ENCODE assay signal across 1 cellular context in genomic region chr17:21005367-21005766, GRCh38.
TF ChIP-seq lines count a peak whose summit lies in the region.

No MANE protein-coding gene starts in this region.

TF ChIP-seq in HepG2, 621 proteins besides CTCF, POLR2A, EP300 and RAD21:
- TF ChIP-seq ETV5 (CRISPR knock-in tag; IDR thresholded peaks at IDR 0.05; ENCODE audit: borderline replicate concordance) (peak; percentile 68; the same call in 1 of the 2 replicates), NR2F6 (IDR thresholded peaks at IDR 0.05) (no peak), NR2F6 (CRISPR knock-in tag; IDR thresholded peaks at IDR 0.05) (0 out of 2 replicates have a peak, but pooled peaks have one; percentile 10), LRRFIP1 (CRISPR knock-in tag; conservative IDR thresholded peaks at IDR 0.05) (no peak), ONECUT2 (CRISPR knock-in tag; IDR thresholded peaks at IDR 0.05) (no peak), ZNF501 (CRISPR knock-in tag; IDR thresholded peaks at IDR 0.05) (peak; percentile 12; the same call in 1 of the 2 replicates), PHF5A (CRISPR knock-in tag; IDR thresholded peaks at IDR 0.05; ENCODE audit: low read depth, unreplicated experiment) (no peak), FOXP4 (CRISPR knock-in tag; IDR thresholded peaks at IDR 0.05) (peak; percentile 32; the same call in 1 of the 2 replicates), ZNF619 (CRISPR knock-in tag; IDR thresholded peaks at IDR 0.05) (no peak), FOXP1 (IDR thresholded peaks at IDR 0.05) (no peak), FOXP1 (CRISPR knock-in tag; IDR thresholded peaks at IDR 0.05) (peak; percentile 46; the same call in 1 of the 2 replicates), ZFYVE20 (CRISPR knock-in tag; IDR thresholded peaks at IDR 0.05; ENCODE audit: borderline replicate concordance, low read depth) (no peak), YY1 (IDR thresholded peaks at IDR 0.05; ENCODE audit: insufficient read depth, insufficient replicate concordance, low read depth, low read length) (no peak), NFE2 (CRISPR knock-in tag; IDR thresholded peaks at IDR 0.05) (no peak), TAF15 (IDR thresholded peaks at IDR 0.05; ENCODE audit: low read depth, low read length, poor library complexity, severe bottlenecking) (no peak), TFAP4 (IDR thresholded peaks at IDR 0.05; ENCODE audit: borderline replicate concordance, low read depth) (peak; percentile 77; the same call in 1 of the 2 replicates), ZNF740 (CRISPR knock-in tag; IDR thresholded peaks at IDR 0.05) (no peak), SAP130 (CRISPR knock-in tag; IDR thresholded peaks at IDR 0.05; ENCODE audit: low read depth) (peak; percentile 44; the same call in 1 of the 2 replicates), RARA (CRISPR knock-in tag; IDR thresholded peaks at IDR 0.05) (peak; percentile 46; the same call in 1 of the 2 replicates)
